ENCODE assay signal across 16 cellular contexts in the genomic region with DNA sequence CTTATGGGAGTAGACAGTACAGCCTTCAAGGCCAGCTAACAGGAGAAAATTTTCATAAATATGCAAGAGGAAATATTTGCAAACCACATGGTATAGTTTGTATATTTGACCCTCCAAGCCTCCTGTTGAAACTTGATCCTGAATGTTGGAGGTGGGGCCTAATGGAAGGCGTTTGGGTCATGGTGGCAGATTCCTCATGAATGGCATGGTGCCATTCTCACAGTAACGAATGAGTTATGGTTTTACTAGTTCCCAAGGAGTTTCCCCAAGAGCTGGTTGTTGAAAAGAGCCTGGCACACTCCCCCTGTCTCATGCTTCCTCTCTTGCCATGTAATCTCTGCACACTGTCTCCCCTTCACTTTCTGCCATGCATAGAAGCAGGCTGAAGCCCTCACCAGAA. TPM values are rescaled to one million over a fixed set of nuclear protein-coding genes. Genes with fewer than 3 reads are reported as not detected.
DNase-seq lines count a peak whose midpoint lies in the region; TF ChIP-seq lines count a peak whose summit lies in the region.
"Had no signal": no experiment of that assay in that cellular context is flagged by ENCODE, and none has a peak within 500 bp of the region (broad histone marks: within the 10 kb centered on the region; RNA-seq: fewer than 3 reads in every experiment).

No MANE protein-coding gene starts in this region.

- H3K4me3 ChIP-seq in fibroblast of villous mesenchyme (ENCODE audit: low read depth, low read length): no peak overlapping the region
- H3K4me3 ChIP-seq: heart left ventricle had no signal

- DNase-seq in DMS 273 (lab: John Stamatoyannopoulos, UW; ENCODE audit: unreplicated experiment) (peak; percentile 65), HS-5 (ENCODE audit: low read depth) (peak; percentile 35), SW480 (ENCODE audit: low spot score) (peak; percentile 22), fibroblast of villous mesenchyme (ENCODE audit: low read depth) (peak; percentile 67), HEK293T (ENCODE audit: extremely low spot score) (no peak), NCI-H2081 (lab: John Stamatoyannopoulos, UW) (no peak), hippocampal formation (lab: John Stamatoyannopoulos, UW) (no peak)
- DNase-seq in activated CD8-positive, alpha-beta memory T cell treated with anti-CD3 and anti-CD28 coated beads, Interleukin-2, amount 50 U/mL, for 4 hours: no peak
- DNase-seq: activated CD4-positive, alpha-beta T cell treated with anti-CD3 and anti-CD28 coated beads, Interleukin-2, amount 50 U/mL, for 4 hours; activated effector memory CD4-positive, alpha-beta T cell treated with Interleukin-2 at 50 U/mL for 16 hours; DMS79; effector memory CD4-positive, alpha-beta T cell; heart left ventricle; naive thymus-derived CD4-positive, alpha-beta T cell; NCI-H446; stimulated activated naive B cell treated with anti-CD40 and anti-IgM and Interleukin-4, amounts not matched to agents 10 μg/mL and 1 μg/mL and 100 μg/mL, for 72 hours had no signal

- TF ChIP-seq CTCF in fibroblast of villous mesenchyme (IDR thresholded peaks at IDR 0.05; ENCODE audit: insufficient read depth, low read depth, low read length): no peak

- CTCF ChIA-PET in HEK293T (lab: Yijun Ruan, JAX): no interaction called here

- POLR2A ChIA-PET in HEK293T (lab: Yijun Ruan, JAX): interaction anchor here (0.7 kb wide), 1 partner anchor 439 kb away, joined by 3 read pairs; the partner anchor contains the start of gene ZNF131

TF ChIP-seq in HEK293T, 16 proteins besides CTCF, POLR2A, EP300 and RAD21:
- no peak for TF ChIP-seq LEF1 (IDR thresholded peaks at IDR 0.05; ENCODE audit: borderline replicate concordance)
- no peak for TF ChIP-seq FOXK2 (IDR thresholded peaks at IDR 0.05)
- TF ChIP-seq TARDBP (IDR thresholded peaks at IDR 0.05): no peak
- TF ChIP-seq PKNOX1 (IDR thresholded peaks at IDR 0.05): no peak
- no peak for TF ChIP-seq BHLHE40 (IDR thresholded peaks at IDR 0.05; ENCODE audit: borderline replicate concordance)
- TF ChIP-seq CTBP1 (IDR thresholded peaks at IDR 0.05; ENCODE audit: borderline replicate concordance): no peak
- TF ChIP-seq SUZ12 (IDR thresholded peaks at IDR 0.05): no peak
- TF ChIP-seq NFRKB (IDR thresholded peaks at IDR 0.05): no peak
- TF ChIP-seq ARNT (IDR thresholded peaks at IDR 0.05): no peak
- TF ChIP-seq ZNF384 (IDR thresholded peaks at IDR 0.05): no peak
- TF ChIP-seq ELF4 (IDR thresholded peaks at IDR 0.05): no peak

RNA-seq across cellular contexts. Expression of gene PAIP1, which starts 3.3 kb away (rescaled TPM):
- 91.2 and 123 TPM in 2 replicates for total RNA-seq in fibroblast of villous mesenchyme

RNA-seq across cellular contexts. Expression of gene NNT, which starts 42.9 kb away (rescaled TPM):
- total RNA-seq in fibroblast of villous mesenchyme: 58.6 and 80.3 TPM in 2 replicates

RNA-seq across cellular contexts. Expression of gene C5orf34, which starts 45.2 kb away (rescaled TPM):
- 3.9 and 7.8 TPM in 2 replicates for total RNA-seq in fibroblast of villous mesenchyme

Comparison
In these comparisons a context has a peak if more than half of its experiments do, and no peak if none do; other contexts are left out.
1. DNase-seq: peak in DMS 273 (single experiment), HS-5 (single experiment), SW480 (single experiment) and fibroblast of villous mesenchyme (single experiment); none in HEK293T (single experiment), NCI-H2081 (0 of 2), activated CD8-positive, alpha-beta memory T cell treated with anti-CD3 and anti-CD28 coated beads, Interleukin-2, amount 50 U/mL, for 4 hours (single experiment) and hippocampal formation (0 of 2).